ENCODE assay signal across 9 cellular contexts in genomic region chr2:224982910-224983688, GRCh38. TPM values are rescaled to one million over a fixed set of nuclear protein-coding genes. Genes with fewer than 3 reads are reported as not detected.
DNase-seq lines count a peak whose midpoint lies in the region; ATAC-seq and TF ChIP-seq lines count a peak whose summit lies in the region.
"Had no signal": no experiment of that assay in that cellular context is flagged by ENCODE, and none has a peak within 500 bp of the region (broad histone marks: within the 10 kb centered on the region; RNA-seq: fewer than 3 reads in every experiment).

No MANE protein-coding gene starts in this region.

- TF ChIP-seq CTCF in right atrium auricular region (IDR thresholded peaks at IDR 0.05) (no peak), MM.1S (IDR thresholded peaks at IDR 0.05; ENCODE audit: low read length) (no peak)

- CTCF ChIA-PET in activated CD8-positive, alpha-beta memory T cell treated with anti-CD3 and anti-CD28 coated beads, Interleukin-2, amount 10 ng/mL, durations not matched to agents 7 days and 5 days (lab: Charles Lee), result interaction anchor here (0.9 to 1.8 kb wide), 5 partner anchors 11 to 57 kb away, joined by 3 to 11 read pairs (median 6); no protein-coding TSS in a partner anchor

- H3K9me2 ChIP-seq in MM.1S (replicated peaks; ENCODE audit: insufficient read depth, low read length), result no peaks in the 10 kb centered on the region

- H3K4me2 ChIP-seq in MM.1S (ENCODE audit: low read depth, low read length), result no peak overlapping the region
- H3K4me2 ChIP-seq: A549 had no signal

- peaks cover 0 to 7% of the 10 kb centered on the region in 2 donors for H3K4me1 ChIP-seq in right atrium auricular region
- no peaks in the 10 kb centered on the region for H3K4me1 ChIP-seq in MM.1S (ENCODE audit: low read length)
- H3K4me1 ChIP-seq: A549 had no signal

- H3K79me2 ChIP-seq in MM.1S (ENCODE audit: low read length), result peaks cover 26% of the 10 kb centered on the region

- peaks cover 77% of the 10 kb centered on the region for H3K4me1 Mint-ChIP-seq in activated CD8-positive, alpha-beta memory T cell treated with anti-CD3 and anti-CD28 coated beads, Interleukin-2, amount 10 ng/mL, durations not matched to agents 7 days and 5 days

- H3K27ac ChIP-seq in right atrium auricular region (peak overlapping the region; percentile 15 to 50), MM.1S (ENCODE audit: low read length) (no peak overlapping the region)
- H3K27ac ChIP-seq: A549 had no signal

- H4K20me1 ChIP-seq in MM.1S (ENCODE audit: insufficient read depth, low read length), result no peaks in the 10 kb centered on the region

- peak; percentile 74 for DNase-seq in activated CD8-positive, alpha-beta memory T cell treated with anti-CD3 and anti-CD28 coated beads, Interleukin-2, amount 10 ng/mL, durations not matched to agents 7 days and 5 days
- no peak for DNase-seq in activated CD8-positive, alpha-beta memory T cell treated with anti-CD3 and anti-CD28 coated beads, Interleukin-2, amount 50 U/mL, for 48 hours
- DNase-seq in activated T-helper 1 cell treated with Interleukin-2 at 50 U/mL for 16 hours (ENCODE audit: low read depth) (peak; percentile 24), right atrium auricular region (ENCODE audit: low spot score) (no peak), stromal cell of bone marrow (ENCODE audit: low read depth) (peak; percentile 92), NCI-H1930 (lab: John Stamatoyannopoulos, UW) (no peak), MM.1S (no peak)

- peak overlapping the region; percentile 90 for H3K27ac Mint-ChIP-seq in activated CD8-positive, alpha-beta memory T cell treated with anti-CD3 and anti-CD28 coated beads, Interleukin-2, amount 10 ng/mL, durations not matched to agents 7 days and 5 days

- no peak overlapping the region for H2AFZ ChIP-seq in MM.1S (ENCODE audit: low read length)

- H3K4me3 Mint-ChIP-seq in activated CD8-positive, alpha-beta memory T cell treated with anti-CD3 and anti-CD28 coated beads, Interleukin-2, amount 10 ng/mL, durations not matched to agents 7 days and 5 days, result peak overlapping the region; percentile 62

- no peaks in the 10 kb centered on the region for H3F3A ChIP-seq in MM.1S (ENCODE audit: insufficient read depth, low read length)

- H3K9me3 ChIP-seq in right atrium auricular region (no peaks in the 10 kb centered on the region), MM.1S (replicated peaks; ENCODE audit: insufficient read depth, low read length) (no peaks in the 10 kb centered on the region)
- H3K9me3 ChIP-seq: A549 had no signal

- no peak overlapping the region for H3K9ac ChIP-seq in MM.1S (ENCODE audit: low read length)

- no peaks in the 10 kb centered on the region for H3K9me3 Mint-ChIP-seq in activated CD8-positive, alpha-beta memory T cell treated with anti-CD3 and anti-CD28 coated beads, Interleukin-2, amount 10 ng/mL, durations not matched to agents 7 days and 5 days (ENCODE audit: low read depth)

- peak; percentile 63 for ATAC-seq in activated CD8-positive, alpha-beta memory T cell treated with anti-CD3 and anti-CD28 coated beads, Interleukin-2, amount 10 ng/mL, durations not matched to agents 7 days and 5 days
- peak; percentile 77 for ATAC-seq in HG03432 (IDR thresholded peaks at IDR 0.05; ENCODE audit: unreplicated experiment)
- ATAC-seq: A549 had no signal

- no peaks in the 10 kb centered on the region for H3K36me3 ChIP-seq in right atrium auricular region
- no peaks in the 10 kb centered on the region for H3K36me3 ChIP-seq in MM.1S (replicated peaks; ENCODE audit: insufficient read depth, low read length)

- H3K27me3 ChIP-seq in right atrium auricular region (no peaks in the 10 kb centered on the region), MM.1S (replicated peaks; ENCODE audit: insufficient read depth, low read length) (no peaks in the 10 kb centered on the region)

- peaks cover 43% of the 10 kb centered on the region for H3K36me3 Mint-ChIP-seq in activated CD8-positive, alpha-beta memory T cell treated with anti-CD3 and anti-CD28 coated beads, Interleukin-2, amount 10 ng/mL, durations not matched to agents 7 days and 5 days

- peak overlapping the region; percentile 13 to 36 for H3K4me3 ChIP-seq in right atrium auricular region
- H3K4me3 ChIP-seq in MM.1S (ENCODE audit: low read length), result no peak overlapping the region
- H3K4me3 ChIP-seq: A549 had no signal

- no peaks in the 10 kb centered on the region for H3K27me3 Mint-ChIP-seq in activated CD8-positive, alpha-beta memory T cell treated with anti-CD3 and anti-CD28 coated beads, Interleukin-2, amount 10 ng/mL, durations not matched to agents 7 days and 5 days

RNA-seq across cellular contexts. Expression of gene DOCK10, which starts 59.2 kb away (rescaled TPM):
- 100 to 1,000 TPM; 251 to 271 TPM for total RNA-seq in activated CD8-positive, alpha-beta memory T cell treated with anti-CD3 and anti-CD28 coated beads, Interleukin-2, amount 10 ng/mL, durations not matched to agents 7 days and 5 days
- 1 to 10 TPM in 1 of 2 donors, under 1 TPM in 1; 0.93 to 2.0 TPM for total RNA-seq in right atrium auricular region

Comparison
In these comparisons a context has a peak if more than half of its experiments do, and no peak if none do; other contexts are left out.
1. DNase-seq: peak in activated CD8-positive, alpha-beta memory T cell treated with anti-CD3 and anti-CD28 coated beads, Interleukin-2, amount 10 ng/mL, durations not matched to agents 7 days and 5 days (single experiment), activated T-helper 1 cell treated with Interleukin-2 at 50 U/mL for 16 hours (single experiment) and stromal cell of bone marrow (single experiment); none in activated CD8-positive, alpha-beta memory T cell treated with anti-CD3 and anti-CD28 coated beads, Interleukin-2, amount 50 U/mL, for 48 hours (single experiment), right atrium auricular region (single experiment), NCI-H1930 (0 of 2) and MM.1S (single experiment).
2. RNA of gene DOCK10, which starts 59.2 kb away (total RNA-seq): 251 to 271 TPM in activated CD8-positive, alpha-beta memory T cell treated with anti-CD3 and anti-CD28 coated beads, Interleukin-2, amount 10 ng/mL, durations not matched to agents 7 days and 5 days; 0.93 to 2.0 TPM in right atrium auricular region; every median in the first group is over 10 times any median in the second.